Comparison of ENCODE assay signal across 1 cellular context in the genomic region with DNA sequence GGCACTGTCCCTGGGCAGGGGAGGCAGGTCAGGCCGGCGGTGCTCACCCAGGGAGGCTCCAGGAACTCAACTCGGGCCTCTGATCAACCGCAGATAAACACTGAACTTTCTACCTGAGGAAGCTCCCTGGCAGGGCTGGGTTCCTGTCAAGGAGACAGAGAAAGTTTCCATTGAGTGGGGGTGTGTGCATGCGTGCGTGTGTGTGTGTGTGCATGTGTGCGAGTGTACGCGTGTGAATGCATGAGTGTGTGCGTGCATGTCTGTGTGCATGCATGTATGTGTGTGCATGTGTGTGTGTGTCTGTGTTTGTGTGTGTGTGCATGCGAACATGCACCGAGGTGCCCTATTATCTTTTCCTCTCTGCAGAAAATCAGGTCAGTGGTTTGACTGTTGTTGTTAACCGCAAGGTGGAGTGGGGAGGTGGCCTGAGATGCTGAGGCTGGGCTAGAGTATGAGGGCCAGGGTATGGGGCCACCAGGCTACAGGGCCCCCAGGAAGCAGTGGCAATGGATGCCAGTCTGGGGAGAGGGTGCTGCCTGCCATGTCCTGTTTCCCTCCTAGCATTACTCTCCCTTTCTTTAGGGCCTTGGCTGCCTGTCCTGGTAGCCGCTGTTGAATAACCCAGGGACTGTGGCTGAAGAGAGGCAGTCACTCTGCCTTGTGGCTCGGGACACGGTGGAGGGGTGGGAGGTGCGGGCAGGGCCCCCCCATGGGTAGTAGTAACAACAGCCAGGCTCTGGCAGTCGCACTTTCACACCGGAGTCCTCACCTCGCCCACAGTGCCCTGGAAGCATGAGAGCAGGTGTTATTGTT.
TF ChIP-seq lines count a peak whose summit lies in the region.

No MANE protein-coding gene starts in this region.

TF ChIP-seq in GM12878, 131 proteins besides CTCF, POLR2A, EP300 and RAD21 (continued from another document):
- no peak for TF ChIP-seq CUX1 (IDR thresholded peaks at IDR 0.05; ENCODE audit: insufficient replicate concordance, low read depth, low read length)
- TF ChIP-seq MTA2 (IDR thresholded peaks at IDR 0.05; ENCODE audit: low read depth), result peak; percentile 59
- TF ChIP-seq BCLAF1 (IDR thresholded peaks at IDR 0.05), result no peak
- no peak for TF ChIP-seq ZBTB33 (IDR thresholded peaks at IDR 0.05)
- TF ChIP-seq BHLHE40 (IDR thresholded peaks at IDR 0.05; ENCODE audit: borderline replicate concordance in 1 of 2, low read depth in 2 of 2, low read length in 1 of 2), result peak; percentile 32 to 75; a peak in 2 of 4 replicates
- TF ChIP-seq SKIL (IDR thresholded peaks at IDR 0.05; ENCODE audit: low read depth, poor library complexity, severe bottlenecking), result peak; percentile 37
- no peak for TF ChIP-seq TCF3 (IDR thresholded peaks at IDR 0.05; ENCODE audit: borderline replicate concordance, insufficient read depth, low read depth, low read length)
- TF ChIP-seq, protein P1, sequence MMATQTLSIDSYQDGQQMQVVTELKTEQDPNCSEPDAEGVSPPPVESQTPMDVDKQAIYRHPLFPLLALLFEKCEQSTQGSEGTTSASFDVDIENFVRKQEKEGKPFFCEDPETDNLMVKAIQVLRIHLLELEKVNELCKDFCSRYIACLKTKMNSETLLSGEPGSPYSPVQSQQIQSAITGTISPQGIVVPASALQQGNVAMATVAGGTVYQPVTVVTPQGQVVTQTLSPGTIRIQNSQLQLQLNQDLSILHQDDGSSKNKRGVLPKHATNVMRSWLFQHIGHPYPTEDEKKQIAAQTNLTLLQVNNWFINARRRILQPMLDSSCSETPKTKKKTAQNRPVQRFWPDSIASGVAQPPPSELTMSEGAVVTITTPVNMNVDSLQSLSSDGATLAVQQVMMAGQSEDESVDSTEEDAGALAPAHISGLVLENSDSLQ (IDR thresholded peaks at IDR 0.05), result peak; percentile 25; the same call in 1 of the 2 replicates
- peak; percentile 99 for TF ChIP-seq HDGF (IDR thresholded peaks at IDR 0.05)
- TF ChIP-seq FOXM1 (IDR thresholded peaks at IDR 0.05; ENCODE audit: low read depth, low read length), result no peak
- TF ChIP-seq MYB (IDR thresholded peaks at IDR 0.05; ENCODE audit: borderline replicate concordance, low read depth, low read length), result no peak
- no peak for TF ChIP-seq PML (IDR thresholded peaks at IDR 0.05; ENCODE audit: low read length)
- TF ChIP-seq, protein P2, sequence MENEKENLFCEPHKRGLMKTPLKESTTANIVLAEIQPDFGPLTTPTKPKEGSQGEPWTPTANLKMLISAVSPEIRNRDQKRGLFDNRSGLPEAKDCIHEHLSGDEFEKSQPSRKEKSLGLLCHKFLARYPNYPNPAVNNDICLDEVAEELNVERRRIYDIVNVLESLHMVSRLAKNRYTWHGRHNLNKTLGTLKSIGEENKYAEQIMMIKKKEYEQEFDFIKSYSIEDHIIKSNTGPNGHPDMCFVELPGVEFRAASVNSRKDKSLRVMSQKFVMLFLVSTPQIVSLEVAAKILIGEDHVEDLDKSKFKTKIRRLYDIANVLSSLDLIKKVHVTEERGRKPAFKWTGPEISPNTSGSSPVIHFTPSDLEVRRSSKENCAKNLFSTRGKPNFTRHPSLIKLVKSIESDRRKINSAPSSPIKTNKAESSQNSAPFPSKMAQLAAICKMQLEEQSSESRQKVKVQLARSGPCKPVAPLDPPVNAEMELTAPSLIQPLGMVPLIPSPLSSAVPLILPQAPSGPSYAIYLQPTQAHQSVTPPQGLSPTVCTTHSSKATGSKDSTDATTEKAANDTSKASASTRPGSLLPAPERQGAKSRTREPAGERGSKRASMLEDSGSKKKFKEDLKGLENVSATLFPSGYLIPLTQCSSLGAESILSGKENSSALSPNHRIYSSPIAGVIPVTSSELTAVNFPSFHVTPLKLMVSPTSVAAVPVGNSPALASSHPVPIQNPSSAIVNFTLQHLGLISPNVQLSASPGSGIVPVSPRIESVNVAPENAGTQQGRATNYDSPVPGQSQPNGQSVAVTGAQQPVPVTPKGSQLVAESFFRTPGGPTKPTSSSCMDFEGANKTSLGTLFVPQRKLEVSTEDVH (IDR thresholded peaks at IDR 0.05; ENCODE audit: low read depth, partially characterized antibody), result no peak
- peak; percentile 34 for TF ChIP-seq MEF2B (IDR thresholded peaks at IDR 0.05; ENCODE audit: partially characterized antibody, poor library complexity, severe bottlenecking)
- no peak for TF ChIP-seq SREBF1 (IDR thresholded peaks at IDR 0.05; ENCODE audit: low read length)
- no peak for TF ChIP-seq HDAC6 (IDR thresholded peaks at IDR 0.05; ENCODE audit: unreplicated experiment)
